In genomic region chr6:143074670-143075318, GRCh38 we compare ENCODE assay signal across 23 cellular contexts.
"Had no signal": no experiment of that assay in that cellular context is flagged by ENCODE, and none has a peak within 500 bp of the region (broad histone marks: within the 10 kb centered on the region; RNA-seq: fewer than 3 reads in every experiment).

No MANE protein-coding gene starts in this region.

- H3K27ac ChIP-seq: adrenal gland, breast epithelium, Peyer's patch, RWPE1 had no signal

- H3K9me3 ChIP-seq: Peyer's patch had no signal

- ATAC-seq: activated CD4-positive, CD25-positive, alpha-beta regulatory T cell treated with anti-CD3 and anti-CD28 coated beads, Interleukin-2, amount 50 U/mL, for 24 hours; activated CD8-positive, alpha-beta T cell treated with anti-CD3 and anti-CD28 coated beads for 36 hours; activated T-cell treated with anti-CD3 and anti-CD28 coated beads, Interleukin-2, amount 50 U/mL, for 72 hours had no signal

- H3K4me1 ChIP-seq: adrenal gland, breast epithelium, Peyer's patch had no signal

- DNase-seq: activated CD4-positive, alpha-beta T cell treated with anti-CD3 and anti-CD28 coated beads for 4 hours; activated CD8-positive, alpha-beta memory T cell treated with anti-CD3 and anti-CD28 coated beads, Interleukin-2, amount 50 U/mL, for 4 hours; activated CD8-positive, alpha-beta T cell treated with anti-CD3 and anti-CD28 coated beads for 36 hours; activated gamma-delta T cell treated with Interleukin-2 at 50 U/mL for 16 hours; activated naive CD4-positive, alpha-beta T cell treated with anti-CD3 and anti-CD28 coated beads, Interleukin-2, amount 10 ng/mL, durations not matched to agents 7 days and 5 days; activated naive CD8-positive, alpha-beta T cell treated with anti-CD3 and anti-CD28 coated beads for 36 hours; activated T-cell treated with anti-CD3 and anti-CD28 coated beads, Interleukin-2, amount 50 U/mL, for 72 hours; adrenal gland; aorta; caudate nucleus; Karpas-422; MM.1S; NCI-H1105 treated with DMSO at 0.1 percent for 48 hours; NCI-H1436 treated with DMSO at 0.1 percent for 48 hours; NCI-H187; NCI-H2081; NCI-H446; NCI-H524; Peyer's patch; SHP77 treated with DMSO at 0.1 percent for 48 hours had no signal

- H3K27me3 ChIP-seq: adrenal gland, breast epithelium, Peyer's patch had no signal

- H3K36me3 ChIP-seq: adrenal gland, breast epithelium, Peyer's patch had no signal

- H3K4me3 ChIP-seq: adrenal gland, breast epithelium, Peyer's patch had no signal
